Comparison of ENCODE assay signal across 2 cellular contexts in genomic region chr11:43687120-43687791, GRCh38.
TF ChIP-seq lines count a peak whose summit lies in the region.

No MANE protein-coding gene starts in this region.

TF ChIP-seq in IMR-90, 13 proteins besides CTCF, POLR2A, EP300 and RAD21:
- TF ChIP-seq RCOR1 (IDR thresholded peaks at IDR 0.05; ENCODE audit: insufficient replicate concordance, low read length) (no peak), BHLHE40 (IDR thresholded peaks at IDR 0.05; ENCODE audit: low read depth, low read length) (no peak), NFE2L2 (IDR thresholded peaks at IDR 0.05; ENCODE audit: low read depth, low read length) (no peak), CEBPB (IDR thresholded peaks at IDR 0.05; ENCODE audit: low read depth, low read length) (no peak)

TF ChIP-seq in HepG2, 621 proteins besides CTCF, POLR2A, EP300 and RAD21:
- TF ChIP-seq ZSCAN31 (CRISPR knock-in tag; IDR thresholded peaks at IDR 0.05; ENCODE audit: low read depth): no peak
- no peak for TF ChIP-seq ZNF564 (CRISPR knock-in tag; IDR thresholded peaks at IDR 0.05)
- no peak for TF ChIP-seq ZNF558 (CRISPR knock-in tag; IDR thresholded peaks at IDR 0.05; ENCODE audit: borderline replicate concordance)
- TF ChIP-seq, protein P1, sequence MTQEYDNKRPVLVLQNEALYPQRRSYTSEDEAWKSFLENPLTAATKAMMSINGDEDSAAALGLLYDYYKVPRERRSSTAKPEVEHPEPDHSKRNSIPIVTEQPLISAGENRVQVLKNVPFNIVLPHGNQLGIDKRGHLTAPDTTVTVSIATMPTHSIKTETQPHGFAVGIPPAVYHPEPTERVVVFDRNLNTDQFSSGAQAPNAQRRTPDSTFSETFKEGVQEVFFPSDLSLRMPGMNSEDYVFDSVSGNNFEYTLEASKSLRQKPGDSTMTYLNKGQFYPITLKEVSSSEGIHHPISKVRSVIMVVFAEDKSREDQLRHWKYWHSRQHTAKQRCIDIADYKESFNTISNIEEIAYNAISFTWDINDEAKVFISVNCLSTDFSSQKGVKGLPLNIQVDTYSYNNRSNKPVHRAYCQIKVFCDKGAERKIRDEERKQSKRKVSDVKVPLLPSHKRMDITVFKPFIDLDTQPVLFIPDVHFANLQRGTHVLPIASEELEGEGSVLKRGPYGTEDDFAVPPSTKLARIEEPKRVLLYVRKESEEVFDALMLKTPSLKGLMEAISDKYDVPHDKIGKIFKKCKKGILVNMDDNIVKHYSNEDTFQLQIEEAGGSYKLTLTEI (CRISPR knock-in tag; conservative IDR thresholded peaks at IDR 0.05): no peak
- TF ChIP-seq TAF15 (IDR thresholded peaks at IDR 0.05; ENCODE audit: low read depth, low read length, poor library complexity, severe bottlenecking): no peak
- no peak for TF ChIP-seq CHCHD3 (CRISPR knock-in tag; IDR thresholded peaks at IDR 0.05)
